In the genomic region with DNA sequence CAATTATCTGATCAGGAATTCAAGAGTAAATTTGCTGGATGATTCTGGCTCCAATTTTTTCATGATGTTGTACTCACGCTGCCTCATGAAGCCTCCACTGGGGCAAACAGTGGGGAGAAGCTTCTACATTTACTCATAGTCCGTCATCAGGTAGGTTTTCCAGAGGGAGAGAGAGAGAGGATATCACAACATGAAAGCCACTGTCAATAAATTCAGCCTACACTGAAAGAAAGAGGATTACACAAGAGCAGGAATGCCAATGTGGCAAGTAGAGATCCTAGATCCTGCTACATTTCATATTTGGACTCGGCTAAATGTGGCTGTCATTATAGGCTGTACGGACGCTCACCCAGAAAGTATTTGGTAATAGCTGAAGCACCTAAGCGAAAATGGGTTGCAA, we compare ENCODE assay signal across 1 cellular context.
TF ChIP-seq lines count a peak whose summit lies in the region.

No MANE protein-coding gene starts in this region.

TF ChIP-seq in GM23338, 12 proteins besides CTCF, POLR2A, EP300 and RAD21 (continued from another document):
- TF ChIP-seq, protein P1, sequence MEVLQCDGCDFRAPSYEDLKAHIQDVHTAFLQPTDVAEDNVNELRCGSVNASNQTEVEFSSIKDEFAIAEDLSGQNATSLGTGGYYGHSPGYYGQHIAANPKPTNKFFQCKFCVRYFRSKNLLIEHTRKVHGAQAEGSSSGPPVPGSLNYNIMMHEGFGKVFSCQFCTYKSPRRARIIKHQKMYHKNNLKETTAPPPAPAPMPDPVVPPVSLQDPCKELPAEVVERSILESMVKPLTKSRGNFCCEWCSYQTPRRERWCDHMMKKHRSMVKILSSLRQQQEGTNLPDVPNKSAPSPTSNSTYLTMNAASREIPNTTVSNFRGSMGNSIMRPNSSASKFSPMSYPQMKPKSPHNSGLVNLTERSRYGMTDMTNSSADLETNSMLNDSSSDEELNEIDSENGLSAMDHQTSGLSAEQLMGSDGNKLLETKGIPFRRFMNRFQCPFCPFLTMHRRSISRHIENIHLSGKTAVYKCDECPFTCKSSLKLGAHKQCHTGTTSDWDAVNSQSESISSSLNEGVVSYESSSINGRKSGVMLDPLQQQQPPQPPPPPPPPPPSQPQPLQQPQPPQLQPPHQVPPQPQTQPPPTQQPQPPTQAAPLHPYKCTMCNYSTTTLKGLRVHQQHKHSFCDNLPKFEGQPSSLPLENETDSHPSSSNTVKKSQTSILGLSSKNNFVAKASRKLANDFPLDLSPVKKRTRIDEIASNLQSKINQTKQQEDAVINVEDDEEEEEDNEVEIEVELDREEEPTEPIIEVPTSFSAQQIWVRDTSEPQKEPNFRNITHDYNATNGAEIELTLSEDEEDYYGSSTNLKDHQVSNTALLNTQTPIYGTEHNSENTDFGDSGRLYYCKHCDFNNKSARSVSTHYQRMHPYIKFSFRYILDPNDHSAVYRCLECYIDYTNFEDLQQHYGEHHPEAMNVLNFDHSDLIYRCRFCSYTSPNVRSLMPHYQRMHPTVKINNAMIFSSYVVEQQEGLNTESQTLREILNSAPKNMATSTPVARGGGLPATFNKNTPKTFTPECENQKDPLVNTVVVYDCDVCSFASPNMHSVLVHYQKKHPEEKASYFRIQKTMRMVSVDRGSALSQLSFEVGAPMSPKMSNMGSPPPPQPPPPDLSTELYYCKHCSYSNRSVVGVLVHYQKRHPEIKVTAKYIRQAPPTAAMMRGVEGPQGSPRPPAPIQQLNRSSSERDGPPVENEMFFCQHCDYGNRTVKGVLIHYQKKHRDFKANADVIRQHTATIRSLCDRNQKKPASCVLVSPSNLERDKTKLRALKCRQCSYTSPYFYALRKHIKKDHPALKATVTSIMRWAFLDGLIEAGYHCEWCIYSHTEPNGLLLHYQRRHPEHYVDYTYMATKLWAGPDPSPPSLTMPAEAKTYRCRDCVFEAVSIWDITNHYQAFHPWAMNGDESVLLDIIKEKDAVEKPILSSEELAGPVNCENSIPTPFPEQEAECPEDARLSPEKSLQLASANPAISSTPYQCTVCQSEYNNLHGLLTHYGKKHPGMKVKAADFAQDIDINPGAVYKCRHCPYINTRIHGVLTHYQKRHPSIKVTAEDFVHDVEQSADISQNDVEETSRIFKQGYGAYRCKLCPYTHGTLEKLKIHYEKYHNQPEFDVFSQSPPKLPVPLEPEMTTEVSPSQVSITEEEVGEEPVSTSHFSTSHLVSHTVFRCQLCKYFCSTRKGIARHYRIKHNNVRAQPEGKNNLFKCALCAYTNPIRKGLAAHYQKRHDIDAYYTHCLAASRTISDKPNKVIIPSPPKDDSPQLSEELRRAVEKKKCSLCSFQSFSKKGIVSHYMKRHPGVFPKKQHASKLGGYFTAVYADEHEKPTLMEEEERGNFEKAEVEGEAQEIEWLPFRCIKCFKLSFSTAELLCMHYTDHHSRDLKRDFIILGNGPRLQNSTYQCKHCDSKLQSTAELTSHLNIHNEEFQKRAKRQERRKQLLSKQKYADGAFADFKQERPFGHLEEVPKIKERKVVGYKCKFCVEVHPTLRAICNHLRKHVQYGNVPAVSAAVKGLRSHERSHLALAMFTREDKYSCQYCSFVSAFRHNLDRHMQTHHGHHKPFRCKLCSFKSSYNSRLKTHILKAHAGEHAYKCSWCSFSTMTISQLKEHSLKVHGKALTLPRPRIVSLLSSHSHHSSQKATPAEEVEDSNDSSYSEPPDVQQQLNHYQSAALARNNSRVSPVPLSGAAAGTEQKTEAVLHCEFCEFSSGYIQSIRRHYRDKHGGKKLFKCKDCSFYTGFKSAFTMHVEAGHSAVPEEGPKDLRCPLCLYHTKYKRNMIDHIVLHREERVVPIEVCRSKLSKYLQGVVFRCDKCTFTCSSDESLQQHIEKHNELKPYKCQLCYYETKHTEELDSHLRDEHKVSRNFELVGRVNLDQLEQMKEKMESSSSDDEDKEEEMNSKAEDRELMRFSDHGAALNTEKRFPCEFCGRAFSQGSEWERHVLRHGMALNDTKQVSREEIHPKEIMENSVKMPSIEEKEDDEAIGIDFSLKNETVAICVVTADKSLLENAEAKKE (CRISPR knock-in tag; IDR thresholded peaks at IDR 0.05), result no peak
- TF ChIP-seq, protein P2, sequence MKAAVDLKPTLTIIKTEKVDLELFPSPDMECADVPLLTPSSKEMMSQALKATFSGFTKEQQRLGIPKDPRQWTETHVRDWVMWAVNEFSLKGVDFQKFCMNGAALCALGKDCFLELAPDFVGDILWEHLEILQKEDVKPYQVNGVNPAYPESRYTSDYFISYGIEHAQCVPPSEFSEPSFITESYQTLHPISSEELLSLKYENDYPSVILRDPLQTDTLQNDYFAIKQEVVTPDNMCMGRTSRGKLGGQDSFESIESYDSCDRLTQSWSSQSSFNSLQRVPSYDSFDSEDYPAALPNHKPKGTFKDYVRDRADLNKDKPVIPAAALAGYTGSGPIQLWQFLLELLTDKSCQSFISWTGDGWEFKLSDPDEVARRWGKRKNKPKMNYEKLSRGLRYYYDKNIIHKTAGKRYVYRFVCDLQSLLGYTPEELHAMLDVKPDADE (IDR thresholded peaks at IDR 0.05), result no peak
- no peak for TF ChIP-seq NANOG (IDR thresholded peaks at IDR 0.05; ENCODE audit: borderline replicate concordance)
- TF ChIP-seq POLR2AphosphoS5 (IDR thresholded peaks at IDR 0.05; ENCODE audit: low read depth), result no peak
